Comparison of ENCODE assay signal across 24 cellular contexts in genomic region chr1:228152918-228153258, GRCh38. TPM values are rescaled to one million over a fixed set of nuclear protein-coding genes. Genes with fewer than 3 reads are reported as not detected.
A peak's percentile ranks its signal among the peaks of the same experiment; 100 is the strongest.
DNase-seq lines count a peak whose midpoint lies in the region; ATAC-seq and TF ChIP-seq lines count a peak whose summit lies in the region.
"Had no signal": no experiment of that assay in that cellular context is flagged by ENCODE, and none has a peak within 500 bp of the region (broad histone marks: within the 10 kb centered on the region; RNA-seq: fewer than 3 reads in every experiment).

No MANE protein-coding gene starts in this region.

- no TSS peak for BruUV-seq in Calu3 (replicated peaks; lab: Mats Ljungman, UMichigan)

- no peak for TF ChIP-seq CTCF in Calu3 (IDR thresholded peaks at IDR 0.05; ENCODE audit: unreplicated experiment)

- H3K4me1 Mint-ChIP-seq in Calu3 (ENCODE audit: low read depth, unreplicated experiment): peaks cover 6% of the 10 kb centered on the region
- peaks cover 6% of the 10 kb centered on the region for H3K4me1 Mint-ChIP-seq in central memory CD8-positive, alpha-beta T cell

- no peak overlapping the region for H3K4me3 ChIP-seq in BLaER1
- H3K4me3 ChIP-seq: heart left ventricle, MG63, testis had no signal

- DNase-seq in Calu3: no peak
- DNase-seq in central memory CD8-positive, alpha-beta T cell (ENCODE audit: low spot score in 2 of 2): no peak
- DNase-seq in posterior vena cava (ENCODE audit: low spot score): peak; percentile 42
- no peak for DNase-seq in NCI-H446 treated with DMSO at 0.1 percent for 48 hours (lab: John Stamatoyannopoulos, UW)
- DNase-seq in amygdala (lab: John Stamatoyannopoulos, UW): no peak
- DNase-seq: activated CD4-positive, CD25-positive, alpha-beta regulatory T cell; CD4-positive, CD25-positive, alpha-beta regulatory T cell; DMS153; effector CD4-positive, alpha-beta T cell; foreskin fibroblast; GF-D8; GOT3; KBM-7; mesenchymal stem cell; MG63; NCI-H2029 treated with DMSO at 0.1 percent for 48 hours; NCI-H82; stimulated activated CD4-positive, alpha-beta T cell treated with anti-CD3 and anti-CD28 coated beads, Interleukin-4, amount 100 ng/mL, for 1 hour; stimulated activated naive CD4-positive, alpha-beta T cell; testis had no signal

- peaks cover 75% of the 10 kb centered on the region for H3K4me1 ChIP-seq in BLaER1

- 0 out of 2 replicates have a peak overlapping the region, but pooled peaks have one; percentile 34 for H3K9ac ChIP-seq in BLaER1

- intact Hi-C loops in Calu3 (cut with micrococcal nuclease; ENCODE audit: unreplicated experiment): no loop called here
- intact Hi-C loops in posterior vena cava (cut with DNase I): no loop called here

- no peaks in the 10 kb centered on the region for H3K27me3 ChIP-seq in BLaER1
- H3K27me3 ChIP-seq: heart left ventricle, MG63, testis had no signal

- CTCF ChIA-PET in Calu3 (lab: Charles Lee): interaction anchor here (1.0 kb wide), 1 partner anchor 11 kb away, joined by 3 read pairs; no protein-coding TSS in a partner anchor

- peak overlapping the region; percentile 23 for H3K27ac Mint-ChIP-seq in Calu3 (ENCODE audit: unreplicated experiment)
- peak overlapping the region; percentile 85 for H3K27ac Mint-ChIP-seq in central memory CD8-positive, alpha-beta T cell (ENCODE audit: low read depth)

- no peaks in the 10 kb centered on the region for H3K9me3 ChIP-seq in BLaER1
- H3K9me3 ChIP-seq: heart left ventricle, MG63, testis had no signal

- no peak overlapping the region for H3K4me3 Mint-ChIP-seq in Calu3 (ENCODE audit: low read depth, unreplicated experiment)
- no peak overlapping the region for H3K4me3 Mint-ChIP-seq in central memory CD8-positive, alpha-beta T cell

- H3K27me3 Mint-ChIP-seq in Calu3 (ENCODE audit: unreplicated experiment): no peaks in the 10 kb centered on the region
- no peaks in the 10 kb centered on the region for H3K27me3 Mint-ChIP-seq in central memory CD8-positive, alpha-beta T cell
- H3K27me3 Mint-ChIP-seq: CD4-positive, CD25-positive, alpha-beta regulatory T cell had no signal

- no peak for ATAC-seq in central memory CD8-positive, alpha-beta T cell (replicated peaks; ENCODE audit: extremely low read depth, poor library complexity, severe bottlenecking)
- no peak for ATAC-seq in GM21381 (IDR thresholded peaks at IDR 0.05; ENCODE audit: unreplicated experiment)
- ATAC-seq: activated naive CD4-positive, alpha-beta T cell treated with anti-CD3 and anti-CD28 coated beads, Interleukin-2, amount 50 U/mL, for 72 hours; heart left ventricle had no signal

- H3K9me3 Mint-ChIP-seq in Calu3 (ENCODE audit: low read depth, unreplicated experiment): no peaks in the 10 kb centered on the region
- H3K9me3 Mint-ChIP-seq in central memory CD8-positive, alpha-beta T cell: no peaks in the 10 kb centered on the region
- H3K9me3 Mint-ChIP-seq: activated naive CD4-positive, alpha-beta T cell treated with anti-CD3 and anti-CD28 coated beads, Interleukin-2, amount 50 U/mL, for 72 hours; CD4-positive, CD25-positive, alpha-beta regulatory T cell had no signal

- peaks cover 32% of the 10 kb centered on the region for H3K36me3 Mint-ChIP-seq in Calu3 (ENCODE audit: insufficient read depth, unreplicated experiment)
- peaks cover 30% of the 10 kb centered on the region for H3K36me3 Mint-ChIP-seq in central memory CD8-positive, alpha-beta T cell (ENCODE audit: insufficient read depth)
- H3K36me3 Mint-ChIP-seq: activated naive CD4-positive, alpha-beta T cell treated with anti-CD3 and anti-CD28 coated beads, Interleukin-2, amount 50 U/mL, for 72 hours; CD4-positive, CD25-positive, alpha-beta regulatory T cell had no signal

- H3K27ac ChIP-seq in BLaER1: peak overlapping the region; percentile 30
- H3K27ac ChIP-seq: testis had no signal

- H3K4me2 ChIP-seq in BLaER1: peak overlapping the region; percentile 34

- H4K20me1 ChIP-seq in BLaER1: peaks cover 64% of the 10 kb centered on the region

- H3K36me3 ChIP-seq in BLaER1: peaks cover 22% of the 10 kb centered on the region

RNA-seq across cellular contexts. Expression of gene GJC2, which starts 3.2 kb away (rescaled TPM):
- total RNA-seq in Calu3 (2022) (1.2 and 1.3 TPM in 2 replicates), posterior vena cava (1 to 10 TPM; 6.9 to 8.2 TPM)

RNA-seq across cellular contexts. Expression of gene IBA57, which starts 12.7 kb away (rescaled TPM):
- total RNA-seq in Calu3 (2022): 9.2 and 9.5 TPM in 2 replicates
- total RNA-seq in posterior vena cava: 1 to 10 TPM; 7.4 to 7.8 TPM

RNA-seq across cellular contexts. Expression of gene GUK1, which starts 12.8 kb away (rescaled TPM):
- total RNA-seq in Calu3 (2022) (238 and 262 TPM in 2 replicates), posterior vena cava (100 to 1,000 TPM; 220 to 234 TPM)

RNA-seq across cellular contexts. Expression of gene MRPL55, which starts 43.8 kb away (rescaled TPM):
- total RNA-seq in Calu3 (2022): 69.1 and 72.3 TPM in 2 replicates
- 10 to 100 TPM; 30.0 to 30.9 TPM for total RNA-seq in posterior vena cava

RNA-seq across cellular contexts. Expression of gene C1orf35, which starts 49.8 kb away (rescaled TPM):
- 38.1 and 39.3 TPM in 2 replicates for total RNA-seq in Calu3 (2022)
- 1 to 10 TPM; 7.8 to 8.0 TPM for total RNA-seq in posterior vena cava
